In genomic region chr11:44083906-44084305, GRCh38 we compare ENCODE assay signal across 19 cellular contexts. TPM values are rescaled to one million over a fixed set of nuclear protein-coding genes. Genes with fewer than 3 reads are reported as not detected.
DNase-seq lines count a peak whose midpoint lies in the region; ATAC-seq and TF ChIP-seq lines count a peak whose summit lies in the region.
"Had no signal": no experiment of that assay in that cellular context is flagged by ENCODE, and none has a peak within 500 bp of the region (broad histone marks: within the 10 kb centered on the region; RNA-seq: fewer than 3 reads in every experiment).

No MANE protein-coding gene starts in this region.

- CTCF ChIA-PET in OCI-LY7 (lab: Charles Lee; ENCODE audit: unreplicated experiment): interaction anchor here (0.5 kb wide), 1 partner anchor 10 kb away, joined by 3 read pairs; no protein-coding TSS in a partner anchor

- H3K36me3 ChIP-seq in brain microvascular endothelial cell (replicated peaks) (no peaks in the 10 kb centered on the region), OCI-LY7 (ENCODE audit: insufficient read depth, low read length) (no peaks in the 10 kb centered on the region), BE2C (no peaks in the 10 kb centered on the region)
- H3K36me3 ChIP-seq: BLaER1 had no signal

- H3K9me2 ChIP-seq in OCI-LY7 (ENCODE audit: insufficient read depth, low read length): no peaks in the 10 kb centered on the region

- H3K9me3 ChIP-seq in OCI-LY7 (ENCODE audit: low read length) (no peaks in the 10 kb centered on the region), BE2C (no peaks in the 10 kb centered on the region)
- H3K9me3 ChIP-seq: BLaER1 had no signal

- in situ Hi-C loops in brain microvascular endothelial cell (cut with HindIII; ENCODE audit: low pct_ligation_motif_present, low sequenced_read_pairs): no loop called here

- H3K4me1 Mint-ChIP-seq in stimulated activated naive B cell treated with anti-CD40 and anti-IgM and Interleukin-4, amounts not matched to agents 10 μg/mL and 1 μg/mL and 100 μg/mL, for 72 hours: no peaks in the 10 kb centered on the region
- H3K4me1 Mint-ChIP-seq: CD14-positive monocyte; CD4-positive, alpha-beta memory T cell had no signal

- peak overlapping the region; percentile 9 for H3K27ac Mint-ChIP-seq in stimulated activated naive B cell treated with anti-CD40 and anti-IgM and Interleukin-4, amounts not matched to agents 10 μg/mL and 1 μg/mL and 100 μg/mL, for 72 hours
- H3K27ac Mint-ChIP-seq: CD4-positive, alpha-beta memory T cell; GM23338; HFFc6 had no signal

- H3K27ac ChIP-seq in brain microvascular endothelial cell: no peak overlapping the region
- H3K27ac ChIP-seq in OCI-LY7 (ENCODE audit: low read depth, low read length, poor library complexity, severe bottlenecking): no peak overlapping the region
- H3K27ac ChIP-seq: BLaER1 had no signal

- TF ChIP-seq CTCF in brain microvascular endothelial cell (IDR thresholded peaks at IDR 0.05; ENCODE audit: low read depth, low read length, missing control alignments) (no peak), fibroblast of pulmonary artery (IDR thresholded peaks at IDR 0.05; ENCODE audit: low read length, missing control alignments) (no peak), OCI-LY7 (conservative IDR thresholded peaks at IDR 0.05; ENCODE audit: low read length) (no peak), BE2C (IDR thresholded peaks at IDR 0.05; ENCODE audit: low read depth, low read length) (no peak)

- no peak overlapping the region for H2AFZ ChIP-seq in OCI-LY7 (ENCODE audit: low read length)
- H2AFZ ChIP-seq: GM23338 had no signal

- H3K4me1 ChIP-seq in OCI-LY7 (ENCODE audit: insufficient read depth, low read length, poor library complexity, severe bottlenecking): no peaks in the 10 kb centered on the region
- no peaks in the 10 kb centered on the region for H3K4me1 ChIP-seq in BE2C
- H3K4me1 ChIP-seq: BLaER1 had no signal

- H3K27me3 ChIP-seq in brain microvascular endothelial cell (replicated peaks): no peaks in the 10 kb centered on the region
- no peaks in the 10 kb centered on the region for H3K27me3 ChIP-seq in BE2C
- H3K27me3 ChIP-seq: BLaER1 had no signal

- no peak overlapping the region for H3K4me3 ChIP-seq in brain microvascular endothelial cell (ENCODE audit: low read depth, low read length)
- H3K4me3 ChIP-seq in fibroblast of pulmonary artery (replicated peaks; ENCODE audit: low read depth, low read length): no peak overlapping the region
- no peak overlapping the region for H3K4me3 ChIP-seq in OCI-LY7 (ENCODE audit: low read depth, low read length, poor library complexity, severe bottlenecking)
- H3K4me3 ChIP-seq in BE2C (ENCODE audit: low read depth, low read length): no peak overlapping the region
- H3K4me3 ChIP-seq: BLaER1, GM23338 had no signal

- no TSS peak for BruUV-seq in OCI-LY7 (replicated peaks; lab: Mats Ljungman, UMichigan)

- ATAC-seq in stimulated activated naive B cell treated with anti-CD40 and anti-IgM and Interleukin-4, amounts not matched to agents 10 μg/mL and 1 μg/mL and 100 μg/mL, for 72 hours (replicated peaks): no peak
- no peak for ATAC-seq in HG03432 (IDR thresholded peaks at IDR 0.05; ENCODE audit: unreplicated experiment)
- ATAC-seq: GM23338, HCT116 had no signal

- H3K36me3 Mint-ChIP-seq in stimulated activated naive B cell treated with anti-CD40 and anti-IgM and Interleukin-4, amounts not matched to agents 10 μg/mL and 1 μg/mL and 100 μg/mL, for 72 hours: peaks cover 28 to 66% of the 10 kb centered on the region in 2 donors

- H3K4me3 Mint-ChIP-seq in stimulated activated naive B cell treated with anti-CD40 and anti-IgM and Interleukin-4, amounts not matched to agents 10 μg/mL and 1 μg/mL and 100 μg/mL, for 72 hours: no peak overlapping the region
- H3K4me3 Mint-ChIP-seq: CD14-positive monocyte; CD4-positive, alpha-beta memory T cell; GM23338; HFFc6 had no signal

- H3K4me2 ChIP-seq in OCI-LY7 (ENCODE audit: low read length): no peak overlapping the region
- H3K4me2 ChIP-seq: BLaER1, GM23338 had no signal

- intact Hi-C loops in OCI-LY7 (cut with micrococcal nuclease; ENCODE audit: unreplicated experiment): no loop called here

- POLR2A ChIA-PET in OCI-LY7 (lab: Charles Lee): no interaction called here

- no peaks in the 10 kb centered on the region for H3K79me2 ChIP-seq in OCI-LY7 (ENCODE audit: insufficient read depth, low read depth, low read length)

- DNase-seq in brain microvascular endothelial cell (peak; percentile 11), fibroblast of pulmonary artery (ENCODE audit: low read depth) (peak; percentile 61), OCI-LY7 (ENCODE audit: low spot score) (no peak), kidney tubule cell (ENCODE audit: low spot score) (no peak), BE2C (no peak)
- DNase-seq in stimulated activated naive B cell treated with anti-CD40 and anti-IgM and Interleukin-4, amounts not matched to agents 10 μg/mL and 1 μg/mL and 100 μg/mL, for 72 hours: no peak
- DNase-seq: ACHN; CD4-positive, alpha-beta memory T cell; DMS153; DMS79; GDM1; HFFc6 had no signal

- H4K20me1 ChIP-seq in OCI-LY7 (ENCODE audit: insufficient read depth, low read length): no peaks in the 10 kb centered on the region
- H4K20me1 ChIP-seq: BLaER1 had no signal

- no peaks in the 10 kb centered on the region for H3K27me3 Mint-ChIP-seq in stimulated activated naive B cell treated with anti-CD40 and anti-IgM and Interleukin-4, amounts not matched to agents 10 μg/mL and 1 μg/mL and 100 μg/mL, for 72 hours
- H3K27me3 Mint-ChIP-seq: CD4-positive, alpha-beta memory T cell had no signal

- peaks cover 4% of the 10 kb centered on the region in 2 donors for H3K9me3 Mint-ChIP-seq in stimulated activated naive B cell treated with anti-CD40 and anti-IgM and Interleukin-4, amounts not matched to agents 10 μg/mL and 1 μg/mL and 100 μg/mL, for 72 hours

RNA-seq across cellular contexts. Expression of gene EXT2, which starts 11.6 kb away (rescaled TPM):
- total RNA-seq in OCI-LY7 (2014; rRNA removed; shearing (Covaris generic)): 24.1 and 31.8 TPM in 2 replicates
- total RNA-seq in OCI-LY7 (2022): 22.3 and 25.5 TPM in 2 replicates
- polyA plus RNA-seq in BE2C (2012; ENCODE audit: insufficient read depth, insufficient read length, low read depth): 19.8 TPM

RNA-seq across cellular contexts. Expression of gene ACCS, which starts 17.8 kb away (rescaled TPM):
- total RNA-seq in OCI-LY7 (2014; rRNA removed; shearing (Covaris generic)): not detected in 2 replicates
- total RNA-seq in OCI-LY7 (2022): not detected in 2 replicates
- polyA plus RNA-seq in BE2C (2012; ENCODE audit: insufficient read depth, insufficient read length, low read depth): not detected

RNA-seq across cellular contexts. Expression of gene ACCSL, which starts 36.1 kb away (rescaled TPM):
- not detected in 2 replicates for total RNA-seq in OCI-LY7 (2014; rRNA removed; shearing (Covaris generic))
- total RNA-seq in OCI-LY7 (2022): not detected in 2 replicates
- polyA plus RNA-seq in BE2C (2012; ENCODE audit: insufficient read depth, insufficient read length, low read depth): not detected
- total RNA-seq: CD4-positive, alpha-beta memory T cell; Daoy; GM23338; HFFc6; HT-29 had no signal
- polyA plus RNA-seq: CD14-positive monocyte; CD4-positive, alpha-beta memory T cell; GM23338 had no signal

Comparison
In these comparisons a context has a peak if more than half of its experiments do, and no peak if none do; other contexts are left out.
1. DNase-seq: peak in brain microvascular endothelial cell (single experiment) and fibroblast of pulmonary artery (single experiment); none in stimulated activated naive B cell treated with anti-CD40 and anti-IgM and Interleukin-4, amounts not matched to agents 10 μg/mL and 1 μg/mL and 100 μg/mL, for 72 hours (single experiment), OCI-LY7 (single experiment), kidney tubule cell (single experiment) and BE2C (single experiment).